22 cellular contexts compared by ENCODE assay signal in genomic region chr10:65112573-65112972, GRCh38.
DNase-seq lines count a peak whose midpoint lies in the region; ATAC-seq and TF ChIP-seq lines count a peak whose summit lies in the region.
"Had no signal": no experiment of that assay in that cellular context is flagged by ENCODE, and none has a peak within 500 bp of the region (broad histone marks: within the 10 kb centered on the region; RNA-seq: fewer than 3 reads in every experiment).

No MANE protein-coding gene starts in this region.

- peaks cover 26% of the 10 kb centered on the region for H3K4me1 ChIP-seq in BE2C
- H3K4me1 ChIP-seq: A549, BLaER1 had no signal

- H3K4me3 ChIP-seq in BE2C (ENCODE audit: low read depth, low read length), result no peak overlapping the region
- H3K4me3 ChIP-seq: A549, BLaER1, GM12878 had no signal

- no peaks in the 10 kb centered on the region for H3K9me3 ChIP-seq in BE2C
- H3K9me3 ChIP-seq: A549, BLaER1 had no signal

- H3K27me3 ChIP-seq in BE2C, result no peaks in the 10 kb centered on the region
- H3K27me3 ChIP-seq: BLaER1 had no signal

- DNase-seq in BE2C (peak; percentile 61), SK-N-DZ (ENCODE audit: low spot score) (peak; percentile 4), T1000 (lab: John Stamatoyannopoulos, UW) (no peak)
- DNase-seq in stimulated activated CD8-positive, alpha-beta memory T cell treated with anti-CD3 and anti-CD28 coated beads, Interleukin-4, amount 100 ng/mL, for 48 hours, result no peak
- DNase-seq: AML-193; C1 segment of cervical spinal cord; CD4-positive, alpha-beta memory T cell; CD4-positive, CD25-positive, alpha-beta regulatory T cell; CD8-positive, alpha-beta memory T cell; COR-L47; DMS 273 treated with DMSO at 0.1 percent for 48 hours; DMS153; DMS53; DMS79; DND-41; EL; GDM1 had no signal

- ATAC-seq in SK-N-SH treated with all-trans-retinoic acid at 6 μM for 48 hours (no peak), GM21723 (IDR thresholded peaks at IDR 0.05; ENCODE audit: unreplicated experiment) (no peak)
- ATAC-seq: A549, GM12878 had no signal

- H3K36me3 ChIP-seq in BE2C, result no peaks in the 10 kb centered on the region
- H3K36me3 ChIP-seq: BLaER1 had no signal

- no peak for TF ChIP-seq CTCF in BE2C (IDR thresholded peaks at IDR 0.05; ENCODE audit: low read depth, low read length)

TF ChIP-seq in SK-N-SH treated with all-trans-retinoic acid at 6 μM for 48 hours, 23 proteins besides CTCF, POLR2A, EP300 and RAD21:
- TF ChIP-seq TOX (CRISPR knock-in tag; IDR thresholded peaks at IDR 0.05; ENCODE audit: borderline replicate concordance) (no peak), GLIS3 (CRISPR knock-in tag; IDR thresholded peaks at IDR 0.05) (no peak), ZNF565 (CRISPR knock-in tag; conservative IDR thresholded peaks at IDR 0.05; ENCODE audit: low read depth) (no peak), TSHZ2 (CRISPR knock-in tag; IDR thresholded peaks at IDR 0.05) (no peak; the same call in 1 of the 2 replicates), POU6F1 (CRISPR knock-in tag; IDR thresholded peaks at IDR 0.05; ENCODE audit: borderline replicate concordance, low read depth) (no peak), BACH2 (CRISPR knock-in tag; IDR thresholded peaks at IDR 0.05; ENCODE audit: borderline replicate concordance) (no peak), RARB (CRISPR knock-in tag; IDR thresholded peaks at IDR 0.05) (no peak), ISL1 (CRISPR knock-in tag; IDR thresholded peaks at IDR 0.05) (peak; percentile 74)

Comparison
In these comparisons a context has a peak if more than half of its experiments do, and no peak if none do; other contexts are left out.
1. DNase-seq: peak in BE2C (single experiment) and SK-N-DZ (single experiment); none in stimulated activated CD8-positive, alpha-beta memory T cell treated with anti-CD3 and anti-CD28 coated beads, Interleukin-4, amount 100 ng/mL, for 48 hours (single experiment) and T1000 (single experiment).